Comparison of ENCODE assay signal across 8 cellular contexts in genomic region chr1:6392081-6392879, GRCh38. TPM values are rescaled to one million over a fixed set of nuclear protein-coding genes. Genes with fewer than 3 reads are reported as not detected.
DNase-seq lines count a peak whose midpoint lies in the region; ATAC-seq, FAIRE-seq and TF ChIP-seq lines count a peak whose summit lies in the region.

No MANE protein-coding gene starts in this region.

- peaks cover 20% of the 10 kb centered on the region for H3K4me1 Mint-ChIP-seq in activated T-cell treated with anti-CD3 and anti-CD28 coated beads, Interleukin-2, amount 50 U/mL, for 4 hours (ENCODE audit: low read depth)

- in situ Hi-C loops in GM12878 (cut with MboI), result no loop called here
- in situ Hi-C loops in transverse colon (cut with MboI; ENCODE audit: low pct_ligation_motif_present in 1 of 4, low pct_unique_long_range_greater_than_20kb in 1 of 4, low sequenced_read_pairs in 3 of 4), result no loop called here

- ATAC-seq in activated T-cell treated with anti-CD3 and anti-CD28 coated beads, Interleukin-2, amount 50 U/mL, for 4 hours, result no peak
- ATAC-seq in GM12878 (no peak), GM18520 (IDR thresholded peaks at IDR 0.05; ENCODE audit: unreplicated experiment) (no peak)

- RAD21 ChIA-PET in GM12878 (lab: Charles Lee; ENCODE audit: unreplicated experiment), result interaction anchor here (0.9 to 1.5 kb wide), 4 partner anchors 10 to 146 kb away, joined by 3 to 7 read pairs (median 4); no protein-coding TSS in a partner anchor

- no peaks in the 10 kb centered on the region for H3K9me3 ChIP-seq in GM12878 (replicated peaks; ENCODE audit: control insufficient read depth, insufficient read depth, low read length)
- H3K9me3 ChIP-seq in transverse colon, result no peaks in the 10 kb centered on the region

- peaks cover 9% of the 10 kb centered on the region for H3K4me1 ChIP-seq in GM12878 (ENCODE audit: control insufficient read depth, insufficient read depth, low read length)
- H3K4me1 ChIP-seq in transverse colon, result peaks cover 8 to 20% (median 18%) of the 10 kb centered on the region in 4 donors

- H3K27me3 ChIP-seq in GM12878 (replicated peaks in 1 of 2; ENCODE audit: control insufficient read depth in 2 of 2, insufficient read depth in 2 of 2, low read length in 1 of 2) (no peaks in the 10 kb centered on the region), transverse colon (no peaks in the 10 kb centered on the region)

- H3K4me3 ChIP-seq in NB4 (ENCODE audit: low read depth, low read length) (peak overlapping the region; percentile 63), GM12878 (peak overlapping the region; percentile 89), transverse colon (peak overlapping the region; percentile 6 to 79 (median 62))

- 23% methylated on average over 18 of the region's 18 CpGs for WGBS in GM12878 (ENCODE audit: insufficient coverage, insufficient replicate concordance, low lambda C conversion rate, missing lambda C conversion rate)
- 21 to 24% methylated on average over 3 to 17 of the region's 18 CpGs for WGBS in transverse colon (ENCODE audit: low coverage in 1 of 2), 2 donors

- peak overlapping the region; percentile 81 for H3K4me3 Mint-ChIP-seq in activated T-cell treated with anti-CD3 and anti-CD28 coated beads, Interleukin-2, amount 50 U/mL, for 4 hours

- CTCF ChIA-PET in GM12878 (lab: Yijun Ruan, JAX), result interaction anchor here (0.6 to 21.2 kb wide), 10 partner anchors 11 to 476 kb away, joined by 3 to 276 read pairs (median 3); partner anchors contain the start of gene RNF207

- no peak for DNase-seq in activated T-cell treated with anti-CD3 and anti-CD28 coated beads, Interleukin-2, amount 50 U/mL, for 4 hours
- DNase-seq in activated T-cell treated with anti-CD3 and anti-CD28 coated beads for 4 hours (no peak), NB4 (ENCODE audit: low read depth) (peak; percentile 38), GM12878 (ENCODE audit: low read depth, low spot score) (no peak), lung microvascular endothelial cell (ENCODE audit: low read depth in 2 of 2) (peak; percentile 13 to 47), transverse colon (no peak), H54 (ENCODE audit: insufficient read length, low spot score) (no peak)

- H3K9ac ChIP-seq in GM12878 (ENCODE audit: control insufficient read depth, insufficient read depth, low read length), result peak overlapping the region; percentile 40

- H3K4me2 ChIP-seq in GM12878 (ENCODE audit: control insufficient read depth, insufficient read depth), result peak overlapping the region; percentile 89

- H2AFZ ChIP-seq in GM12878 (ENCODE audit: control insufficient read depth, low read depth, low read length), result peak overlapping the region; percentile 24

- SMC1A ChIA-PET in GM12878 (lab: Charles Lee; ENCODE audit: uncharacterized antibody, unreplicated experiment), result interaction anchor here (0.8 to 3.8 kb wide), 5 partner anchors 14 to 145 kb away, joined by 4 to 17 read pairs (median 6); no protein-coding TSS in a partner anchor

- peak overlapping the region; percentile 30; the same call in 1 of the 2 replicates for H3K27ac ChIP-seq in GM12878 (ENCODE audit: control insufficient read depth, insufficient read depth)
- H3K27ac ChIP-seq in transverse colon, result peak overlapping the region; percentile 94 to 99 (median 98)

- POLR2A ChIA-PET in GM12878 (lab: Charles Lee), result interaction anchor here (1.1 to 3.7 kb wide), 4 partner anchors 8 to 33 kb away, joined by 3 to 27 read pairs (median 4); no protein-coding TSS in a partner anchor

- no peaks in the 10 kb centered on the region for H3K36me3 Mint-ChIP-seq in activated T-cell treated with anti-CD3 and anti-CD28 coated beads, Interleukin-2, amount 50 U/mL, for 4 hours (ENCODE audit: insufficient read depth)

- no peak for FAIRE-seq in GM12878 (lab: Jason Lieb, UNC)
- no peak for FAIRE-seq in H54 (lab: Jason Lieb, UNC)

- no peak for TF ChIP-seq CTCF in NB4 (IDR thresholded peaks at IDR 0.05; ENCODE audit: low read depth, low read length)
- no peak for TF ChIP-seq CTCF in GM12878 (IDR thresholded peaks at IDR 0.05 in 2 of 3, conservative IDR thresholded peaks at IDR 0.05 in 1 of 3; ENCODE audit: control insufficient read depth in 2 of 3, extremely low read depth in 1 of 3, insufficient read depth in 1 of 3, low read depth in 3 of 3, low read length in 3 of 3)
- TF ChIP-seq CTCF in transverse colon (IDR thresholded peaks at IDR 0.05), result no peak

- TF ChIP-seq POLR2A in NB4 (IDR thresholded peaks at IDR 0.05; ENCODE audit: extremely low read depth, insufficient read length), result no peak
- TF ChIP-seq POLR2A in GM12878 (IDR thresholded peaks at IDR 0.05; ENCODE audit: low read depth, low read length), result 0 out of 2 replicates have a peak, but pooled peaks have one; percentile 6
- no peak for TF ChIP-seq POLR2A in transverse colon (IDR thresholded peaks at IDR 0.05)
- no peak for TF ChIP-seq POLR2A in H54 (IDR thresholded peaks at IDR 0.05; ENCODE audit: low read depth, low read length)

- no peaks in the 10 kb centered on the region for H3K27me3 Mint-ChIP-seq in activated T-cell treated with anti-CD3 and anti-CD28 coated beads, Interleukin-2, amount 50 U/mL, for 4 hours (ENCODE audit: low read depth)

- no peaks in the 10 kb centered on the region for H3K36me3 ChIP-seq in GM12878 (ENCODE audit: control insufficient read depth in 2 of 2, insufficient read depth in 2 of 2, low read length in 1 of 2)
- H3K36me3 ChIP-seq in transverse colon, result no peaks in the 10 kb centered on the region

- intact Hi-C loops in GM12878 (cut with micrococcal nuclease; ENCODE audit: unreplicated experiment) (loop anchor here (5.0 kb wide), 1 partner anchor 35 kb away; no protein-coding TSS in a partner anchor), transverse colon (cut with DNase I; ENCODE audit: low total_unique reads) (no loop called here)

- TF ChIP-seq RAD21 in GM12878 (IDR thresholded peaks at IDR 0.05; ENCODE audit: insufficient read depth, low read depth, low read length), result no peak

- no peaks in the 10 kb centered on the region for H3K9me3 Mint-ChIP-seq in activated T-cell treated with anti-CD3 and anti-CD28 coated beads, Interleukin-2, amount 50 U/mL, for 4 hours

- TF ChIP-seq EP300 in GM12878 (IDR thresholded peaks at IDR 0.05; ENCODE audit: borderline replicate concordance in 1 of 2, control insufficient read depth in 1 of 2, low read depth in 2 of 2, low read length in 2 of 2) (no peak), transverse colon (IDR thresholded peaks at IDR 0.05; ENCODE audit: low read depth) (no peak)

- TSS peak; percentile 62 for BruUV-seq in GM12878 (replicated peaks; lab: Mats Ljungman, UMichigan)

- no peaks in the 10 kb centered on the region for H4K20me1 ChIP-seq in GM12878 (ENCODE audit: control insufficient read depth, insufficient read depth)

- H3K79me2 ChIP-seq in GM12878 (ENCODE audit: control insufficient read depth, insufficient read depth, low read length), result peaks cover 23% of the 10 kb centered on the region

RNA-seq across cellular contexts. Expression of gene ACOT7, which starts 1.3 kb away (rescaled TPM):
- 100 to 1,000 TPM in 2 of 3 donors, 10 to 100 TPM in 1; 92.8 to 112 (median 101) TPM for total RNA-seq in activated T-cell treated with anti-CD3 and anti-CD28 coated beads, Interleukin-2, amount 50 U/mL, for 4 hours
- 10.4 and 10.7 TPM in 2 replicates for total RNA-seq in GM12878 (2013; cell fraction: nucleolus; rRNA removed)
- total RNA-seq in GM12878 (2014; rRNA removed) (46.8 and 58.7 TPM in 2 replicates), GM12878 (2014; rRNA removed; fragmentation: Illumina TruSeq; extraction: Trizol) (26.2 and 26.6 TPM in 2 replicates), GM12878 (2021) (96.9 and 106 TPM in 2 replicates), lung microvascular endothelial cell (10.7 and 25.1 TPM in 2 replicates), transverse colon (10 to 100 TPM in 3 of 4 donors, 1 to 10 TPM in 1; 5.6 to 55.0 (median 31.0) TPM)
- 21.4 TPM for polyA plus RNA-seq in GM12878 (2011; ENCODE audit: low read depth)
- polyA plus RNA-seq in GM12878 (2011; rRNA removed) (25.1 and 63.8 TPM in 2 replicates), GM12878 (2014; fragmentation: Illumina TruSeq; extraction: Trizol) (15.6 and 47.8 TPM in 2 replicates), GM12878 (2014; fragmentation: Nextera tagmentation; extraction: Ambion mirVana) (10 to 100 TPM in 1 of 2 experiments, 1 to 10 TPM in 1; 8.9 to 20.2 TPM), GM12878 (2014; rRNA removed) (91.3 and 95.0 TPM in 2 replicates), GM12878 (2016; fragmentation: Nextera tagmentation; extraction: Ambion mirVana) (100 to 1,000 TPM; 190 to 206 TPM)
- polyA plus RNA-seq in GM12878 (2011; cell fraction: cytosol; rRNA removed), result 78.3 and 91.7 TPM in 2 replicates
- polyA plus RNA-seq in GM12878 (2011; cell fraction: nucleus; rRNA removed), result 66.6 and 118 TPM in 2 replicates
- 40.9 and 50.2 TPM in 2 replicates for polyA plus RNA-seq in GM12878 (2012)
- polyA minus RNA-seq in GM12878 (2011; rRNA and poly(A)+ RNA removed), result 48.9 and 64.2 TPM in 2 replicates
- 20.3 and 20.8 TPM in 2 replicates for polyA minus RNA-seq in GM12878 (2011; cell fraction: cytosol; rRNA and poly(A)+ RNA removed)
- polyA minus RNA-seq in GM12878 (2011; cell fraction: nucleus; rRNA and poly(A)+ RNA removed), result 9.7 and 21.4 TPM in 2 replicates

RNA-seq across cellular contexts. Expression of gene HES2, which starts 27.4 kb away (rescaled TPM):
- not detected for total RNA-seq in activated T-cell treated with anti-CD3 and anti-CD28 coated beads, Interleukin-2, amount 50 U/mL, for 4 hours
- total RNA-seq in GM12878 (2013; cell fraction: nucleolus; rRNA removed), result 0.38 and 0.49 TPM in 2 replicates
- total RNA-seq in GM12878 (2014; rRNA removed) (0.16 and 0.28 TPM in 2 replicates), GM12878 (2014; rRNA removed; fragmentation: Illumina TruSeq; extraction: Trizol) (0.13 and 0.14 TPM in 2 replicates), GM12878 (2021) (0.32 and 1.0 TPM in 2 replicates), lung microvascular endothelial cell (7.3 and 19.8 TPM in 2 replicates), transverse colon (10 to 100 TPM; 10.5 to 38.8 (median 25.4) TPM)
- 0.38 TPM for polyA plus RNA-seq in GM12878 (2011; ENCODE audit: low read depth)
- polyA plus RNA-seq in GM12878 (2011; rRNA removed) (0.23 and 0.27 TPM in 2 replicates), GM12878 (2014; fragmentation: Illumina TruSeq; extraction: Trizol) (0.13 and 0.16 TPM in 2 replicates), GM12878 (2014; fragmentation: Nextera tagmentation; extraction: Ambion mirVana) (under 1 TPM; 0.13 TPM), GM12878 (2014; rRNA removed) (0.16 and 0.49 TPM in 2 replicates), GM12878 (2016; fragmentation: Nextera tagmentation; extraction: Ambion mirVana) (1 to 10 TPM; 1.2 to 2.0 TPM)
- polyA plus RNA-seq in GM12878 (2011; cell fraction: cytosol; rRNA removed), result 0.33 and 0.35 TPM in 2 replicates
- 0.26 and 0.43 TPM in 2 replicates for polyA plus RNA-seq in GM12878 (2011; cell fraction: nucleus; rRNA removed)
- polyA plus RNA-seq in GM12878 (2012), result 0.89 and 1.5 TPM in 2 replicates
- polyA minus RNA-seq in GM12878 (2011; rRNA and poly(A)+ RNA removed), result 0.15 and 0.31 TPM in 2 replicates
- 0.62 TPM in 1 of 2 replicates, not detected in the other for polyA minus RNA-seq in GM12878 (2011; cell fraction: cytosol; rRNA and poly(A)+ RNA removed)
- 0.12 and 0.57 TPM in 2 replicates for polyA minus RNA-seq in GM12878 (2011; cell fraction: nucleus; rRNA and poly(A)+ RNA removed)

RNA-seq across cellular contexts. Expression of gene ESPN, which starts 32.3 kb away (rescaled TPM):
- total RNA-seq in activated T-cell treated with anti-CD3 and anti-CD28 coated beads, Interleukin-2, amount 50 U/mL, for 4 hours, result under 1 TPM; 0.42 to 0.76 (median 0.60) TPM
- total RNA-seq in GM12878 (2013; cell fraction: nucleolus; rRNA removed), result 0.59 and 1.2 TPM in 2 replicates
- total RNA-seq in GM12878 (2014; rRNA removed), result 0.44 TPM in 1 of 2 replicates, not detected in the other
- total RNA-seq in GM12878 (2014; rRNA removed; fragmentation: Illumina TruSeq; extraction: Trizol), result not detected in 2 replicates
- 0.59 and 0.90 TPM in 2 replicates for total RNA-seq in GM12878 (2021)
- polyA plus RNA-seq in GM12878 (2011; ENCODE audit: low read depth), result not detected
- 0.19 and 0.71 TPM in 2 replicates for polyA plus RNA-seq in GM12878 (2011; rRNA removed)
- polyA plus RNA-seq in GM12878 (2011; cell fraction: cytosol; rRNA removed), result 0.43 and 0.60 TPM in 2 replicates
- 9.4 and 9.6 TPM in 2 replicates for polyA plus RNA-seq in GM12878 (2011; cell fraction: nucleus; rRNA removed)
- 0.51 and 0.54 TPM in 2 replicates for polyA plus RNA-seq in GM12878 (2012)
- polyA plus RNA-seq in GM12878 (2014; fragmentation: Illumina TruSeq; extraction: Trizol), result not detected in 2 replicates
- not detected for polyA plus RNA-seq in GM12878 (2014; fragmentation: Nextera tagmentation; extraction: Ambion mirVana)
- 0.18 and 0.28 TPM in 2 replicates for polyA plus RNA-seq in GM12878 (2014; rRNA removed)
- not detected for polyA plus RNA-seq in GM12878 (2016; fragmentation: Nextera tagmentation; extraction: Ambion mirVana)
- polyA minus RNA-seq in GM12878 (2011; rRNA and poly(A)+ RNA removed), result 1.8 TPM in 1 of 2 replicates, not detected in the other
- 0.53 TPM in 1 of 2 replicates, not detected in the other for polyA minus RNA-seq in GM12878 (2011; cell fraction: cytosol; rRNA and poly(A)+ RNA removed)
- polyA minus RNA-seq in GM12878 (2011; cell fraction: nucleus; rRNA and poly(A)+ RNA removed), result 1.6 and 2.2 TPM in 2 replicates
- 0.20 and 0.65 TPM in 2 replicates for total RNA-seq in lung microvascular endothelial cell
- 100 to 1,000 TPM in 3 of 4 donors, 10 to 100 TPM in 1; 40.2 to 368 (median 157) TPM for total RNA-seq in transverse colon

Comparison
In these comparisons a context has a peak if more than half of its experiments do, and no peak if none do; other contexts are left out.
1. DNase-seq: peak in NB4 (single experiment) and lung microvascular endothelial cell (2 of 2); none in activated T-cell treated with anti-CD3 and anti-CD28 coated beads, Interleukin-2, amount 50 U/mL, for 4 hours (single experiment), activated T-cell treated with anti-CD3 and anti-CD28 coated beads for 4 hours (single experiment), GM12878 (single experiment), transverse colon (single experiment) and H54 (single experiment).
2. RNA of gene ESPN, which starts 32.3 kb away (total RNA-seq): 40.2 to 368 TPM in transverse colon; 0.42 to 0.76 TPM in activated T-cell treated with anti-CD3 and anti-CD28 coated beads, Interleukin-2, amount 50 U/mL, for 4 hours, 0.20 to 0.65 TPM in lung microvascular endothelial cell and 0.44 to 1.2 TPM in GM12878; every median in the first group is over 10 times any median in the second.
3. Peak in every context shown above with its lines, with median percentiles within 50 percentile points of each other: H3K4me3 ChIP-seq.